Comparison of ENCODE assay signal across 8 cellular contexts in genomic region chr1:101237229-101237837, GRCh38. TPM values are rescaled to one million over a fixed set of nuclear protein-coding genes. Genes with fewer than 3 reads are reported as not detected.
DNase-seq lines count a peak whose midpoint lies in the region; ATAC-seq and TF ChIP-seq lines count a peak whose summit lies in the region.

No MANE protein-coding gene starts in this region.

- TF ChIP-seq CTCF in CD8-positive, alpha-beta T cell (IDR thresholded peaks at IDR 0.05): no peak
- TF ChIP-seq CTCF in HFF-Myc (IDR thresholded peaks at IDR 0.05; ENCODE audit: low read depth, low read length, missing control alignments) (no peak), ovary (IDR thresholded peaks at IDR 0.05) (no peak)

- no peak for TF ChIP-seq EP300 in ovary (IDR thresholded peaks at IDR 0.05)

- peaks cover 64% of the 10 kb centered on the region for H3K36me3 Mint-ChIP-seq in CD8-positive, alpha-beta T cell
- peaks cover 80% of the 10 kb centered on the region for H3K36me3 Mint-ChIP-seq in activated T-cell treated with anti-CD3 and anti-CD28 coated beads, Interleukin-2, amount 50 U/mL, for 24 hours (ENCODE audit: low read depth)

- peak overlapping the region; percentile 99 for H3K4me3 Mint-ChIP-seq in CD8-positive, alpha-beta T cell
- H3K4me3 Mint-ChIP-seq in activated T-cell treated with anti-CD3 and anti-CD28 coated beads, Interleukin-2, amount 50 U/mL, for 24 hours: peak overlapping the region; percentile 100

- H3K4me1 Mint-ChIP-seq in CD8-positive, alpha-beta T cell (ENCODE audit: low read depth): peaks cover 61% of the 10 kb centered on the region
- peaks cover 54% of the 10 kb centered on the region for H3K4me1 Mint-ChIP-seq in activated T-cell treated with anti-CD3 and anti-CD28 coated beads, Interleukin-2, amount 50 U/mL, for 24 hours (ENCODE audit: low read depth)

- DNase-seq in CD8-positive, alpha-beta T cell: peak in 3 of 7 experiments; percentile 25 to 66 (median 27)
- DNase-seq in HFF-Myc (ENCODE audit: extremely low read depth, low read depth): no peak
- DNase-seq in activated T-cell treated with anti-CD3 and anti-CD28 coated beads, Interleukin-2, amount 50 U/mL, for 24 hours: no peak
- peak; percentile 72 for DNase-seq in fibroblast of peridontal ligament (ENCODE audit: extremely low read depth)
- peak in 1 of 5 donors; percentile 25 for DNase-seq in ovary
- no peak for DNase-seq in NCI-H2029 (lab: John Stamatoyannopoulos, UW)

- H3K27me3 ChIP-seq in CD8-positive, alpha-beta T cell (ENCODE audit: insufficient read depth, low read length): no peaks in the 10 kb centered on the region
- no peaks in the 10 kb centered on the region for H3K27me3 ChIP-seq in ovary

- H3K27me3 Mint-ChIP-seq in CD8-positive, alpha-beta T cell (ENCODE audit: low read depth): no peaks in the 10 kb centered on the region
- H3K27me3 Mint-ChIP-seq in activated T-cell treated with anti-CD3 and anti-CD28 coated beads, Interleukin-2, amount 50 U/mL, for 24 hours: no peaks in the 10 kb centered on the region

- peaks cover 50% of the 10 kb centered on the region for H3K4me1 ChIP-seq in CD8-positive, alpha-beta T cell (ENCODE audit: insufficient read depth, low read length)
- H3K4me1 ChIP-seq in ovary (ENCODE audit: insufficient read depth): peaks cover 4% of the 10 kb centered on the region

- POLR2A ChIA-PET in CD8-positive, alpha-beta T cell (lab: Charles Lee): interaction anchor here (0.7 to 6.6 kb wide), 23 partner anchors 9 to 343 kb away, joined by 3 to 56 read pairs (median 8); partner anchors contain the start of genes EXTL2 and SLC30A7

- ATAC-seq in CD8-positive, alpha-beta T cell: no peak
- ATAC-seq in GM19324 (IDR thresholded peaks at IDR 0.05; ENCODE audit: low FRiP score, unreplicated experiment) (no peak), GM18858 (IDR thresholded peaks at IDR 0.05; ENCODE audit: unreplicated experiment) (no peak)

- WGBS in ovary, 3 donors: 0 to 1% (median 1%) methylated on average over 12 of the region's 12 CpGs

- H3K36me3 ChIP-seq in CD8-positive, alpha-beta T cell (ENCODE audit: insufficient read depth, low read length): peaks cover 23% of the 10 kb centered on the region
- no peaks in the 10 kb centered on the region for H3K36me3 ChIP-seq in ovary

- TF ChIP-seq POLR2A in ovary (IDR thresholded peaks at IDR 0.05): no peak

- peak overlapping the region; percentile 92 for H3K4me3 ChIP-seq in CD8-positive, alpha-beta T cell (ENCODE audit: low read depth, low read length)
- peak overlapping the region; percentile 63 for H3K4me3 ChIP-seq in HFF-Myc (replicated peaks; ENCODE audit: low read depth, low read length)
- peak overlapping the region; percentile 60 for H3K4me3 ChIP-seq in ovary

- intact Hi-C loops in CD8-positive, alpha-beta T cell (cut with DNase I, micrococcal nuclease): loop anchor here in 1 of 2 experiments (2.0 to 5.0 kb wide), 3 partner anchors 60 to 311 kb away; no protein-coding TSS in a partner anchor
- intact Hi-C loops in ovary (cut with DNase I): loop anchor here in 1 of 4 donors (10.0 kb wide), 1 partner anchor 313 kb away; no protein-coding TSS in a partner anchor

- H3K9me3 ChIP-seq in CD8-positive, alpha-beta T cell (ENCODE audit: low read length): no peaks in the 10 kb centered on the region
- H3K9me3 ChIP-seq in ovary: no peaks in the 10 kb centered on the region

- CTCF ChIA-PET in CD8-positive, alpha-beta T cell (lab: Charles Lee): interaction anchor here (0.7 to 17.1 kb wide), 10 partner anchors 12 to 342 kb away, joined by 3 to 405 read pairs (median 12); partner anchors contain the start of genes EXTL2 and SLC30A7

- no peaks in the 10 kb centered on the region for H3K9me3 Mint-ChIP-seq in CD8-positive, alpha-beta T cell
- no peaks in the 10 kb centered on the region for H3K9me3 Mint-ChIP-seq in activated T-cell treated with anti-CD3 and anti-CD28 coated beads, Interleukin-2, amount 50 U/mL, for 24 hours

- peak overlapping the region; percentile 88 for H3K27ac ChIP-seq in CD8-positive, alpha-beta T cell (ENCODE audit: low read depth, low read length)
- no peak overlapping the region for H3K27ac ChIP-seq in ovary

- H3K27ac Mint-ChIP-seq in CD8-positive, alpha-beta T cell: peak overlapping the region; percentile 98
- H3K27ac Mint-ChIP-seq in activated T-cell treated with anti-CD3 and anti-CD28 coated beads, Interleukin-2, amount 50 U/mL, for 24 hours: peak overlapping the region; percentile 97

RNA-seq across cellular contexts. Expression of gene S1PR1, which starts 0.5 kb away (rescaled TPM):
- 100 to 1,000 TPM; 416 to 420 TPM for total RNA-seq in CD8-positive, alpha-beta T cell
- 10 to 100 TPM in 3 of 7 donors, 1 to 10 TPM in 4; 8.0 to 26.2 (median 8.8) TPM for total RNA-seq in ovary
- polyA plus RNA-seq in ovary: 10 to 100 TPM; 25.8 to 27.8 TPM

Comparison
In these comparisons a context has a peak if more than half of its experiments do, and no peak if none do; other contexts are left out.
1. RNA of gene S1PR1, which starts 0.5 kb away (total RNA-seq): 416 to 420 TPM in CD8-positive, alpha-beta T cell; 8.0 to 26.2 TPM in ovary; every median in the first group is over 10 times any median in the second.
2. Peak in every context shown above with its lines, with median percentiles within 50 percentile points of each other: H3K4me3 ChIP-seq.